ENCODE assay signal across 25 cellular contexts in the genomic region with DNA sequence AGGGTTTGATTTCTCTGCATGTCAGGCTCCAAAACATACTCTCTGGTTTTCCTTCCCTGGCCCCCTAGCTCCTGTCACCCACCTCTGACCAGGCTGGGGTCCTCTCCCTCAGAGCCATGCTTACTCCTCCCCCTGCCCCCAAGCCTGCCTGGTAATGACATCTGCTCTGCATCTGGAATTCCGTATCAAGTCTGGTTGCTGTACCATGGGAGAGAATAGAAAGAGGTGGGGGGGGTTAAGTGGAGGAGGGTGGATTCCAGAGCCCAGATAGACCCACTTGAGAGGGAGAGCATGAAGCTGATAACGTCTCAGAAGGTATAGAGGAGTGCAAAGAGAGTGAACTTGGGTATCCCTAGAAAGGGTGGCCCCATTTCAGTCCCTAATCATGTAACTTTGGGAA. TPM values are rescaled to one million over a fixed set of nuclear protein-coding genes. Genes with fewer than 3 reads are reported as not detected.
DNase-seq lines count a peak whose midpoint lies in the region; ATAC-seq, FAIRE-seq and TF ChIP-seq lines count a peak whose summit lies in the region.
"Had no signal": no experiment of that assay in that cellular context is flagged by ENCODE, and none has a peak within 500 bp of the region (broad histone marks: within the 10 kb centered on the region; RNA-seq: fewer than 3 reads in every experiment).

No MANE protein-coding gene starts in this region.

- BruUV-seq in Calu3 (replicated peaks; lab: Mats Ljungman, UMichigan), result no TSS peak

- no peak overlapping the region for H3K23ac ChIP-seq in H1 (ENCODE audit: insufficient read length)

- H3K79me1 ChIP-seq in H1 (ENCODE audit: low read depth, low read length), result peaks cover under 1% of the 10 kb centered on the region; the same call in 1 of the 2 replicates

- H4K20me1 ChIP-seq in H1 (replicated peaks in 1 of 2; ENCODE audit: control insufficient read depth in 1 of 2, insufficient read depth in 2 of 2, low read length in 2 of 2), result no peaks in the 10 kb centered on the region
- H4K20me1 ChIP-seq in neural progenitor cell (ENCODE audit: low read depth), result peaks cover 7% of the 10 kb centered on the region

- H3K4ac ChIP-seq in H1 (replicated peaks; ENCODE audit: insufficient read length, low read depth, low read length), result peak overlapping the region; percentile 35

- peaks cover 0 to 5% (median 3%) of the 10 kb centered on the region in 4 experiments; a peak in 3 of 7 replicates for H3K27me3 ChIP-seq in H1 (replicated peaks in 1 of 4; ENCODE audit: control insufficient read depth in 3 of 4, extremely low read depth in 1 of 4, insufficient read depth in 3 of 4, low read length in 3 of 4)
- no peaks in the 10 kb centered on the region for H3K27me3 ChIP-seq in neural progenitor cell

- H3K27ac Mint-ChIP-seq in WTC11 (peak overlapping the region; percentile 57; the same call in 1 of the 2 replicates), neural progenitor cell (peak overlapping the region; percentile 67), type B pancreatic cell (peak overlapping the region; percentile 23), Calu3 (ENCODE audit: unreplicated experiment) (no peak overlapping the region)
- H3K27ac Mint-ChIP-seq: CD4-positive, alpha-beta T cell had no signal

- no peak for TF ChIP-seq RAD21 in H1 (IDR thresholded peaks at IDR 0.05 in 1 of 2, conservative IDR thresholded peaks at IDR 0.05 in 1 of 2; ENCODE audit: low read depth in 2 of 2, low read length in 2 of 2)

- H2BK15ac ChIP-seq in H1 (ENCODE audit: low read length), result no peak overlapping the region

- H3K4me1 ChIP-seq in H1 (replicated peaks in 1 of 4; ENCODE audit: control insufficient read depth in 3 of 4, insufficient read depth in 4 of 4, low read length in 3 of 4) (peaks cover 31 to 60% (median 45%) of the 10 kb centered on the region in 4 experiments), neural progenitor cell (peaks cover 74% of the 10 kb centered on the region)

- H2BK120ac ChIP-seq in H1 (replicated peaks; ENCODE audit: low read depth, low read length), result no peak overlapping the region

- CTCF ChIA-PET in WTC11 (lab: Charles Lee), result interaction anchor here (6.7 kb wide), 1 partner anchor 18 kb away, joined by 105 read pairs; no protein-coding TSS in a partner anchor
- CTCF ChIA-PET in H1 (lab: Charles Lee; ENCODE audit: partially characterized antibody), result interaction anchor here (0.9 to 14.6 kb wide), 5 partner anchors 12 to 100 kb away, joined by 3 to 180 read pairs (median 6); no protein-coding TSS in a partner anchor
- CTCF ChIA-PET in Calu3 (lab: Charles Lee), result interaction anchor here (0.7 kb wide), 1 partner anchor 267 kb away, joined by 3 read pairs; no protein-coding TSS in a partner anchor

- H2BK12ac ChIP-seq in H1 (ENCODE audit: low read depth, low read length), result peak overlapping the region; percentile 76; the same call in 1 of the 2 replicates

- H3K14ac ChIP-seq in H1 (ENCODE audit: insufficient read length), result no peak overlapping the region

- no peak overlapping the region for H2AK5ac ChIP-seq in H1 (ENCODE audit: low read depth, low read length)

- peaks cover 86% of the 10 kb centered on the region for H3F3A ChIP-seq in neural progenitor cell (ENCODE audit: low read depth)

- no peak for TF ChIP-seq POLR2A in H1 (IDR thresholded peaks at IDR 0.05; ENCODE audit: control extremely low read depth in 1 of 2, low read depth in 2 of 2, low read length in 2 of 2)

- TF ChIP-seq EP300 in H1 (IDR thresholded peaks at IDR 0.05; ENCODE audit: borderline replicate concordance in 1 of 2, low read depth in 2 of 2, low read length in 2 of 2), result no peak

- no peak overlapping the region for H3K9ac ChIP-seq in H1 (replicated peaks in 1 of 4; ENCODE audit: extremely low read depth in 1 of 4, low read depth in 3 of 4, low read length in 3 of 4)
- no peak overlapping the region for H3K9ac ChIP-seq in neural progenitor cell
- H3K9ac ChIP-seq: BLaER1 had no signal

- peaks cover 0 to 30% of the 10 kb centered on the region in 2 experiments; a peak in 2 of 4 replicates for H3K79me2 ChIP-seq in H1 (ENCODE audit: control insufficient read depth in 1 of 2, insufficient read depth in 2 of 2, low read length in 2 of 2)
- H3K79me2 ChIP-seq in neural progenitor cell (ENCODE audit: low read depth), result peaks cover 55% of the 10 kb centered on the region

- peak overlapping the region; percentile 57; the same call in 1 of the 2 replicates for H2BK5ac ChIP-seq in H1 (ENCODE audit: low read depth, low read length)

- FAIRE-seq in H1 (lab: Jason Lieb, UNC), result no peak
- FAIRE-seq: GM12891, GM19239, HTR-8/SVneo had no signal

- H3K9me3 ChIP-seq in H1 (ENCODE audit: insufficient read depth in 2 of 2, low read depth in 1 of 2, low read length in 1 of 2) (no peaks in the 10 kb centered on the region), neural progenitor cell (ENCODE audit: low read depth) (no peaks in the 10 kb centered on the region)
- H3K9me3 ChIP-seq: BLaER1, Peyer's patch had no signal

- no peak overlapping the region for H3K56ac ChIP-seq in H1 (replicated peaks; ENCODE audit: insufficient read length, low read depth, low read length)

- H3K4me3 ChIP-seq in H1 (ENCODE audit: extremely low read depth in 1 of 4, insufficient read depth in 2 of 4, low read depth in 3 of 4, low read length in 4 of 4), result no peak overlapping the region
- no peak overlapping the region for H3K4me3 ChIP-seq in neural progenitor cell
- H3K4me3 ChIP-seq: BLaER1, Peyer's patch had no signal

- H3K18ac ChIP-seq in H1 (ENCODE audit: extremely low read depth, low read length), result peak overlapping the region; percentile 36; the same call in 1 of the 2 replicates

- no peaks in the 10 kb centered on the region for H3K9me3 Mint-ChIP-seq in WTC11
- H3K9me3 Mint-ChIP-seq in neural progenitor cell, result no peaks in the 10 kb centered on the region
- H3K9me3 Mint-ChIP-seq in type B pancreatic cell, result peaks cover 5% of the 10 kb centered on the region
- H3K9me3 Mint-ChIP-seq in Calu3 (ENCODE audit: low read depth, unreplicated experiment), result no peaks in the 10 kb centered on the region
- H3K9me3 Mint-ChIP-seq: CD4-positive, alpha-beta T cell had no signal

- no peak overlapping the region for H4K5ac ChIP-seq in H1 (ENCODE audit: insufficient read length, low read depth, low read length)

- H3K4me3 Mint-ChIP-seq in WTC11 (no peak overlapping the region), neural progenitor cell (no peak overlapping the region), type B pancreatic cell (no peak overlapping the region), Calu3 (ENCODE audit: low read depth, unreplicated experiment) (no peak overlapping the region)
- H3K4me3 Mint-ChIP-seq: CD4-positive, alpha-beta T cell had no signal

- 85% methylated on average over 2 of the region's 2 CpGs; no CpG with 5 or more reads in 1 of the 2 experiments for WGBS in H1 (ENCODE audit: extremely low coverage in 1 of 2, insufficient coverage in 1 of 2, insufficient read length in 1 of 2, insufficient replicate concordance in 2 of 2, low coverage in 1 of 2, low lambda C conversion rate in 2 of 2, missing lambda C conversion rate in 1 of 2), 2 experiments

- H3K27me3 Mint-ChIP-seq in WTC11 (ENCODE audit: low read depth) (peaks cover 7% of the 10 kb centered on the region), neural progenitor cell (ENCODE audit: insufficient read depth, low read depth) (peaks cover 3% of the 10 kb centered on the region), type B pancreatic cell (peaks cover 20% of the 10 kb centered on the region), Calu3 (ENCODE audit: unreplicated experiment) (peaks cover 71% of the 10 kb centered on the region)

- peak overlapping the region; percentile 45 for H4K91ac ChIP-seq in H1 (replicated peaks; ENCODE audit: insufficient read length, low read length)

- no peak overlapping the region for H4K8ac ChIP-seq in H1 (ENCODE audit: extremely low read depth, insufficient read depth, low read length)

- H3K4me2 ChIP-seq in H1 (ENCODE audit: insufficient read depth in 1 of 2, low read depth in 2 of 2, low read length in 2 of 2) (no peak overlapping the region), neural progenitor cell (peak overlapping the region; percentile 3)
- H3K4me2 ChIP-seq: BLaER1 had no signal

- H3K36me3 Mint-ChIP-seq in WTC11 (no peaks in the 10 kb centered on the region; the same call in 1 of the 2 replicates), neural progenitor cell (peaks cover 4% of the 10 kb centered on the region), type B pancreatic cell (no peaks in the 10 kb centered on the region), Calu3 (ENCODE audit: insufficient read depth, unreplicated experiment) (peaks cover 11% of the 10 kb centered on the region)

- intact Hi-C loops in Calu3 (cut with micrococcal nuclease; ENCODE audit: unreplicated experiment), result no loop called here

- H3K23me2 ChIP-seq in H1 (ENCODE audit: low read depth, low read length), result peaks cover 21% of the 10 kb centered on the region

- H3K36me3 ChIP-seq in H1 (ENCODE audit: control insufficient read depth in 2 of 4, insufficient read depth in 4 of 4, low read length in 3 of 4), result no peaks in the 10 kb centered on the region
- no peaks in the 10 kb centered on the region for H3K36me3 ChIP-seq in neural progenitor cell
- H3K36me3 ChIP-seq: BLaER1, Peyer's patch had no signal

- TF ChIP-seq CTCF in WTC11 (IDR thresholded peaks at IDR 0.05), result no peak
- no peak for TF ChIP-seq CTCF in H1 (IDR thresholded peaks at IDR 0.05; ENCODE audit: control extremely low read depth in 1 of 3, insufficient read depth in 1 of 3, low read depth in 1 of 3, low read length in 3 of 3)
- no peak for TF ChIP-seq CTCF in neural progenitor cell (IDR thresholded peaks at IDR 0.05)
- no peak for TF ChIP-seq CTCF in type B pancreatic cell (conservative IDR thresholded peaks at IDR 0.05)
- TF ChIP-seq CTCF in Calu3 (IDR thresholded peaks at IDR 0.05; ENCODE audit: unreplicated experiment), result no peak

- 0 out of 2 replicates have a peak overlapping the region, but pooled peaks have one; percentile 34 for H2BK20ac ChIP-seq in H1 (ENCODE audit: low read length)

- DNase-seq in WTC11 (ENCODE audit: low spot score), result no peak
- DNase-seq in H1 (ENCODE audit: low read depth in 1 of 2, low spot score in 2 of 2), result no peak
- no peak for DNase-seq in neural progenitor cell (ENCODE audit: low spot score)
- no peak for DNase-seq in type B pancreatic cell (ENCODE audit: extremely low spot score, unreplicated experiment)
- DNase-seq in Calu3, result no peak
- no peak for DNase-seq in hepatic stellate cell (ENCODE audit: low spot score)
- DNase-seq: CD4-positive, alpha-beta T cell; COR-L47; DMS153; H7; KG1; NCI-H1092; NCI-H1436 treated with DMSO at 0.1 percent for 48 hours; NCI-H2029 treated with DMSO at 0.1 percent for 48 hours; NCI-H226; NCI-H510A treated with DMSO at 0.1 percent for 48 hours; NCI-H748 treated with DMSO at 0.1 percent for 48 hours; Peyer's patch had no signal

- POLR2A ChIA-PET in WTC11 (lab: Charles Lee), result no interaction called here
- POLR2A ChIA-PET in H1 (lab: Charles Lee; ENCODE audit: partially characterized antibody), result interaction anchor here (0.5 to 12.2 kb wide), 7 partner anchors 10 to 114 kb away, joined by 3 to 229 read pairs (median 9); a partner anchor contains a TSS

- ATAC-seq in WTC11, result no peak
- ATAC-seq in GM18511 (IDR thresholded peaks at IDR 0.05; ENCODE audit: unreplicated experiment), result no peak
- no peak for ATAC-seq in HG03139 (IDR thresholded peaks at IDR 0.05; ENCODE audit: unreplicated experiment)

- H3K27ac ChIP-seq in H1 (ENCODE audit: low read depth, low read length), result no peak overlapping the region
- no peak overlapping the region for H3K27ac ChIP-seq in neural progenitor cell
- H3K27ac ChIP-seq: BLaER1, Peyer's patch had no signal

- H3K4me1 Mint-ChIP-seq in WTC11 (peaks cover 84% of the 10 kb centered on the region), neural progenitor cell (peaks cover 84% of the 10 kb centered on the region), type B pancreatic cell (ENCODE audit: unreplicated experiment) (peaks cover 47% of the 10 kb centered on the region), Calu3 (ENCODE audit: low read depth, unreplicated experiment) (peaks cover 37% of the 10 kb centered on the region)

- H2AFZ ChIP-seq in H1 (ENCODE audit: low read length), result no peak overlapping the region
- H2AFZ ChIP-seq in neural progenitor cell (replicated peaks), result no peak overlapping the region

RNA-seq across cellular contexts. Expression of a gene that starts 4.2 kb away (rescaled TPM):
- total RNA-seq in WTC11 (2021) (14.5 to 15.6 TPM (median 15.3 TPM) in 3 replicates), neural progenitor cell (ENCODE audit: low replicate concordance) (13.0 and 17.7 TPM in 2 replicates), type B pancreatic cell (ENCODE audit: low replicate concordance) (2.4 and 17.1 TPM in 2 replicates), Calu3 (2022) (0.17 and 0.64 TPM in 2 replicates)
- total RNA-seq in H1 (2021; fragmentation: NEBNext Ultra II Directional; extraction: Animal tissue kit (Norgen Biotek cat#: 25700)), result 7.7 and 7.8 TPM in 2 replicates
- 10.3 and 12.7 TPM in 2 replicates for polyA plus RNA-seq in H1 (2011; rRNA removed)
- polyA plus RNA-seq in H1 (2011; cell fraction: cytosol; rRNA removed), result 11.8 TPM
- polyA plus RNA-seq in H1 (2011; cell fraction: nucleus; rRNA removed), result 32.6 TPM
- 9.5 to 12.6 TPM (median 11.6 TPM) in 4 replicates for polyA plus RNA-seq in H1 (2012, experiment 1 of 2)
- polyA plus RNA-seq in H1 (2012, experiment 2 of 2), result 4.2 TPM
- polyA plus RNA-seq in H1 (2013, experiment 1 of 2), result 4.7 TPM
- polyA plus RNA-seq in H1 (2013, experiment 2 of 2), result 4.3 TPM
- 11.4 and 13.0 TPM in 2 replicates for polyA minus RNA-seq in H1 (2011; rRNA and poly(A)+ RNA removed)
- polyA minus RNA-seq in H1 (2011; cell fraction: cytosol; rRNA and poly(A)+ RNA removed), result 6.8 TPM
- polyA minus RNA-seq in H1 (2011; cell fraction: nucleus; rRNA and poly(A)+ RNA removed), result 14.2 TPM
- total RNA-seq: CD4-positive, alpha-beta T cell had no signal

RNA-seq across cellular contexts. Expression of a gene that starts 40.8 kb away (rescaled TPM):
- total RNA-seq in WTC11 (2021) (49.2 to 53.5 TPM (median 53.5 TPM) in 3 replicates), neural progenitor cell (ENCODE audit: low replicate concordance) (15.8 and 29.4 TPM in 2 replicates), type B pancreatic cell (ENCODE audit: low replicate concordance) (18.8 and 169 TPM in 2 replicates), Calu3 (2022) (not detected in 2 replicates)
- total RNA-seq in H1 (2021; fragmentation: NEBNext Ultra II Directional; extraction: Animal tissue kit (Norgen Biotek cat#: 25700)), result 45.7 and 45.9 TPM in 2 replicates
- 26.8 and 42.3 TPM in 2 replicates for polyA plus RNA-seq in H1 (2011; rRNA removed)
- 23.3 TPM for polyA plus RNA-seq in H1 (2011; cell fraction: cytosol; rRNA removed)
- 49.4 TPM for polyA plus RNA-seq in H1 (2011; cell fraction: nucleus; rRNA removed)
- 26.5 to 37.1 TPM (median 35.2 TPM) in 4 replicates for polyA plus RNA-seq in H1 (2012, experiment 1 of 2)
- polyA plus RNA-seq in H1 (2012, experiment 2 of 2), result 29.5 TPM
- polyA plus RNA-seq in H1 (2013, experiment 1 of 2), result 57.5 TPM
- polyA plus RNA-seq in H1 (2013, experiment 2 of 2), result 60.3 TPM
- polyA minus RNA-seq in H1 (2011; rRNA and poly(A)+ RNA removed), result 22.4 and 28.5 TPM in 2 replicates
- 26.4 TPM for polyA minus RNA-seq in H1 (2011; cell fraction: cytosol; rRNA and poly(A)+ RNA removed)
- polyA minus RNA-seq in H1 (2011; cell fraction: nucleus; rRNA and poly(A)+ RNA removed), result 23.6 TPM
- total RNA-seq: CD4-positive, alpha-beta T cell; OCI-LY7; Peyer's patch had no signal

Comparison
In these comparisons a context has a peak if more than half of its experiments do, and no peak if none do; other contexts are left out.
1. RNA of a gene that starts 40.8 kb away (total RNA-seq): 18.8 to 169 TPM in type B pancreatic cell, 49.2 to 53.5 TPM in WTC11, 45.7 to 45.9 TPM in H1 and 15.8 to 29.4 TPM in neural progenitor cell; not detected in Calu3; every median in the first group is over 10 times any median in the second.